30 cellular contexts compared by ENCODE assay signal in the genomic region with DNA sequence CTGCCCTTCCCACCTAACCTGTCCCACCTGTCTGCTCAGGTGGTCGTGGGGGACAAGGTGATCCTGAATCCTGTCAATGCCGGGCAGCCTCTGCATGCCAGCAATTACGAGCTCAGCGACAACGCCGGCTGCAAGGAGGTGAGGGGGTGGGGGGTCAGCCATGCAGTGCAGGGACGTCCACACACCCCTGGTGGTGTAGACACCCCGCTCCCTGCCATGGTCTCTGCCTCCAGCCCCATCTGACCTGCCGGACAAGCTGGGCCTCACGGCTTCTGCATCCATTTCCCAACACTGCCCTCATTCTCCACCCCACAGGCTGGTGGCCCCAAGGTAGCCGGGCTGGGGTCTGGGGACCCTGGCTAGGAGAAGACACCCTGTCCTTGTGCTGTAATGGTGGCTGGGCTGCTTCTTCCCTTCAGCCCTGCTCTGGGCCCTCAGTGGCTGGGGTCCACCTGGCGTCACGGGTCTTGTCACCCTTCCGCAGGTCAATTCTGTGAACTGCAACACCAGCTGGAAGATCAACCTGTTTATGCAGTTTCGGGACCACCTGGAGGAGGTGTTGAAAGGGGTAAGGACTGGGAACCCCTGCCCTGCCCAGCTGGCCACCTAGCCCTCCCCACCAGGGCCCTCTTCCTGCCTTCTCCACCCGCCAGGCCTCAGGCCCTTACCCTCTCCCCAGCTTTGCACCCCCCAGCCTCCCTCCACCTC.
"Had no signal": no experiment of that assay in that cellular context is flagged by ENCODE, and none has a peak within 500 bp of the region (broad histone marks: within the 10 kb centered on the region; RNA-seq: fewer than 3 reads in every experiment).

No MANE protein-coding gene starts in this region.

- DNase-seq: activated CD4-positive, alpha-beta T cell treated with anti-CD3 and anti-CD28 coated beads for 4 hours; activated CD4-positive, alpha-beta T cell treated with anti-CD3 and anti-CD28 coated beads, Interleukin-2, amount 10 ng/mL, durations not matched to agents 7 days and 5 days; activated CD4-positive, alpha-beta T cell treated with anti-CD3 and anti-CD28 coated beads, Interleukin-2, amount 50 U/mL, for 48 hours; activated CD4-positive, CD25-positive, alpha-beta regulatory T cell; activated CD4-positive, CD25-positive, alpha-beta regulatory T cell treated with anti-CD3 and anti-CD28 coated beads, Interleukin-2, amount 50 U/mL, for 72 hours; activated CD8-positive, alpha-beta memory T cell treated with anti-CD3 and anti-CD28 coated beads for 24 hours; activated CD8-positive, alpha-beta T cell treated with anti-CD3 and anti-CD28 coated beads for 36 hours; activated effector memory CD4-positive, alpha-beta T cell treated with Interleukin-2 at 50 U/mL for 16 hours; activated gamma-delta T cell treated with Interleukin-2 at 50 U/mL for 16 hours; activated naive CD4-positive, alpha-beta T cell treated with anti-CD3 and anti-CD28 coated beads, Interleukin-2, amount 50 U/mL, for 16 hours; activated naive CD4-positive, alpha-beta T cell treated with Interleukin-2 at 50 U/mL for 16 hours; activated T-cell treated with anti-CD3 and anti-CD28 coated beads, Interleukin-2, amount 50 U/mL, for 4 hours; amniotic stem cell; anterior cingulate cortex; brain microvascular endothelial cell; dorsolateral prefrontal cortex; effector memory CD4-positive, alpha-beta T cell; esophagus squamous epithelium; foreskin melanocyte; heart right ventricle had no signal

- H3K27me3 Mint-ChIP-seq: activated CD4-positive, alpha-beta T cell treated with anti-CD3 and anti-CD28 coated beads, Interleukin-2, amount 10 ng/mL, durations not matched to agents 7 days and 5 days; activated CD8-positive, alpha-beta T cell treated with anti-CD3 and anti-CD28 coated beads for 36 hours; activated naive CD8-positive, alpha-beta T cell; activated T-helper 17 cell treated with anti-CD3 and anti-CD28 coated beads, Interleukin-2, amount 50 U/mL, for 72 hours; central memory CD8-positive, alpha-beta T cell had no signal

- H3K9me3 ChIP-seq: esophagus squamous epithelium, gastroesophageal sphincter, heart right ventricle had no signal

- H3K4me3 ChIP-seq: coronary artery, dorsolateral prefrontal cortex, esophagus squamous epithelium, gastroesophageal sphincter, heart right ventricle, hepatocyte had no signal

- H3K4me2 ChIP-seq: hepatocyte had no signal

- H3K4me3 Mint-ChIP-seq: activated CD4-positive, alpha-beta T cell treated with anti-CD3 and anti-CD28 coated beads, Interleukin-2, amount 10 ng/mL, durations not matched to agents 7 days and 5 days; activated CD8-positive, alpha-beta T cell treated with anti-CD3 and anti-CD28 coated beads for 36 hours; activated naive CD8-positive, alpha-beta T cell; activated T-cell treated with anti-CD3 and anti-CD28 coated beads, Interleukin-2, amount 50 U/mL, for 4 hours; activated T-helper 17 cell treated with anti-CD3 and anti-CD28 coated beads, Interleukin-2, amount 50 U/mL, for 72 hours; central memory CD8-positive, alpha-beta T cell; dendritic cell treated with granulocyte-macrophage colony-stimulating factor and Interleukin-4, amounts not matched to agents 40 ng/mL and 50 ng/mL, for 4 days; T-helper 1 cell treated with Interleukin-12 subunit alpha and Interleukin-12 subunit beta and Interleukin-4 antibody, amounts not matched to agents 30 μg/mL and 1 μg/mL, for 36 hours had no signal

- H3K79me2 ChIP-seq: hepatocyte had no signal

- H3K27ac ChIP-seq: brain microvascular endothelial cell, coronary artery, dorsolateral prefrontal cortex, epithelial cell of prostate, esophagus squamous epithelium, gastroesophageal sphincter, heart right ventricle, hepatocyte had no signal

- H2AFZ ChIP-seq: hepatocyte had no signal

- ATAC-seq: activated CD8-positive, alpha-beta T cell treated with anti-CD3 and anti-CD28 coated beads for 36 hours; activated T-cell treated with anti-CD3 and anti-CD28 coated beads, Interleukin-2, amount 50 U/mL, for 4 hours; activated T-helper 17 cell treated with anti-CD3 and anti-CD28 coated beads, Interleukin-2, amount 50 U/mL, for 72 hours; gastroesophageal sphincter had no signal

- H3K4me1 Mint-ChIP-seq: activated T-helper 17 cell treated with anti-CD3 and anti-CD28 coated beads, Interleukin-2, amount 50 U/mL, for 72 hours had no signal

- FAIRE-seq: astrocyte had no signal

- H3K9me3 Mint-ChIP-seq: activated CD4-positive, alpha-beta T cell treated with anti-CD3 and anti-CD28 coated beads, Interleukin-2, amount 10 ng/mL, durations not matched to agents 7 days and 5 days; activated CD8-positive, alpha-beta T cell treated with anti-CD3 and anti-CD28 coated beads for 36 hours; activated T-cell treated with anti-CD3 and anti-CD28 coated beads, Interleukin-2, amount 50 U/mL, for 4 hours; activated T-helper 17 cell treated with anti-CD3 and anti-CD28 coated beads, Interleukin-2, amount 50 U/mL, for 72 hours; central memory CD8-positive, alpha-beta T cell; dendritic cell treated with granulocyte-macrophage colony-stimulating factor and Interleukin-4, amounts not matched to agents 40 ng/mL and 50 ng/mL, for 4 days; T-helper 1 cell treated with Interleukin-12 subunit alpha and Interleukin-12 subunit beta and Interleukin-4 antibody, amounts not matched to agents 30 μg/mL and 1 μg/mL, for 36 hours had no signal

- H3K36me3 Mint-ChIP-seq: activated naive CD8-positive, alpha-beta T cell had no signal

- H3K27me3 ChIP-seq: brain microvascular endothelial cell, esophagus squamous epithelium, heart right ventricle, hepatocyte had no signal

- H3K27ac Mint-ChIP-seq: activated CD8-positive, alpha-beta T cell treated with anti-CD3 and anti-CD28 coated beads for 36 hours; activated naive CD8-positive, alpha-beta T cell; dendritic cell treated with granulocyte-macrophage colony-stimulating factor and Interleukin-4, amounts not matched to agents 40 ng/mL and 50 ng/mL, for 4 days had no signal

- H3K36me3 ChIP-seq: brain microvascular endothelial cell had no signal
